1 cellular context compared by ENCODE assay signal in genomic region chr5:134176523-134177196, GRCh38.
TF ChIP-seq lines count a peak whose summit lies in the region.

Gene SKP1, minus strand, starts transcription at chr5:134176950. Its CDS starts 2,928 bp downstream, at chr5:134174022.

TF ChIP-seq in HCT116, 20 proteins besides CTCF, POLR2A, EP300 and RAD21 (continued from another document):
- TF ChIP-seq REST (IDR thresholded peaks at IDR 0.05; ENCODE audit: low read depth), result no peak
- peak; percentile 100 for TF ChIP-seq ZFX (IDR thresholded peaks at IDR 0.05)
- no peak for TF ChIP-seq CBX3 (IDR thresholded peaks at IDR 0.05; ENCODE audit: low read depth)
- TF ChIP-seq FOSL1 (IDR thresholded peaks at IDR 0.05; ENCODE audit: low read depth), result no peak
- no peak for TF ChIP-seq ELF1 (IDR thresholded peaks at IDR 0.05; ENCODE audit: borderline replicate concordance, low read depth)
- no peak for TF ChIP-seq CEBPB (IDR thresholded peaks at IDR 0.05; ENCODE audit: low read depth)
- TF ChIP-seq YY1 (IDR thresholded peaks at IDR 0.05; ENCODE audit: extremely low read depth, insufficient replicate concordance, low read depth, low read length), result peak; percentile 62
- TF ChIP-seq ZBTB33 (IDR thresholded peaks at IDR 0.05; ENCODE audit: extremely low read depth, insufficient replicate concordance, low read length), result no peak
- TF ChIP-seq EZH2 (IDR thresholded peaks at IDR 0.05), result no peak
- no peak for TF ChIP-seq EGR1 (IDR thresholded peaks at IDR 0.05; ENCODE audit: low read depth)
- no peak for TF ChIP-seq ATF3 (IDR thresholded peaks at IDR 0.05)
